Comparison of ENCODE assay signal across 15 cellular contexts in the genomic region with DNA sequence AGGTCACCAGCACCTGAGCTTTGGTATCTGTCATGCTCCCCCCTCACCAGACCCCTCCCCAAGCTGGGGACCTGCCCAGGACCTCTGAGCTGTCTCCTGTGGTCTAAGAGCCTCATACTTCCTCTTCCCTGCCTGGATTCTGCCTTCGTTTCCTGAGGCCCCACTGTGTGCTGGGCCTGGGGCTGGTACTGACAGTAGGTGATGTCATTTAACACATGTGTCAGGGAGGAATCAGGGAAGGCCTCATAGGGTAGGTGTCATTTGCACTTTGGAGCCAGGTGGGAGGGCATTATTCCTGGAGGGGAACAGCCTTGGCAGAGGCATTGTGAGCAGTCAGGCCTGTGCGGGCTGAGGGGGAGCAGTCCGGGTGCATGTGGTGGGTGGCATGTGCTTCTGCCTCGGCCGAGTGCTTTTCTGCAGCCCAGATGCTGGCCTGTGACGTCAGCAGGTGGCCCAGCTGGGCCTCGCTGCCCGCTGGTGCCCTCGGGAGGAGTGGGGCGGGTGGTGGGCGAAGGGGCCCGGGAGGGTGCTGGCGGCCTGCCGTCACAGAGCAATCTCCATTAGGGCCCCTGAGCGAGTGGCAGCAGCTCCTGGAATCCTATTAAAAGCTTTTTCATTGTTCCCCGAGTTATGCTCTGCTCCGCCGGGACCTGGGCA. TPM values are rescaled to one million over a fixed set of nuclear protein-coding genes. Genes with fewer than 3 reads are reported as not detected.
DNase-seq lines count a peak whose midpoint lies in the region; ATAC-seq lines count a peak whose summit lies in the region.
"Had no signal": no experiment of that assay in that cellular context is flagged by ENCODE, and none has a peak within 500 bp of the region (broad histone marks: within the 10 kb centered on the region; RNA-seq: fewer than 3 reads in every experiment).

No MANE protein-coding gene starts in this region.

- DNase-seq in activated naive CD8-positive, alpha-beta T cell treated with anti-CD3 and anti-CD28 coated beads, Interleukin-2, amount 50 U/mL, for 24 hours: no peak
- DNase-seq in NCI-H82 treated with DMSO at 0.1 percent for 48 hours (lab: John Stamatoyannopoulos, UW; ENCODE audit: unreplicated experiment) (peak; percentile 37), hypothalamus (lab: John Stamatoyannopoulos, UW) (peak in 37 of 51 donors; percentile 16 to 88 (median 56)), posterior vena cava (ENCODE audit: low spot score) (no peak), GM03348 (ENCODE audit: low spot score) (no peak), mesendoderm (no peak)
- no peak for DNase-seq in stimulated activated CD4-positive, alpha-beta T cell treated with anti-CD3 and anti-CD28 coated beads, Interleukin-4, amount 100 ng/mL, for 4 hours
- DNase-seq: activated CD4-positive, alpha-beta T cell treated with anti-CD3 and anti-CD28 coated beads, Interleukin-2, amount 10 ng/mL, durations not matched to agents 7 days and 5 days; AML-193; left lung; stimulated activated CD4-positive, alpha-beta T cell treated with anti-CD3 and anti-CD28 coated beads, Interleukin-15, amount 100 ng/mL, for 24 hours; T-helper 2 cell had no signal

- H3K4me2 ChIP-seq in mesendoderm (ENCODE audit: low read length): no peak overlapping the region

- H3K18ac ChIP-seq in mesendoderm (ENCODE audit: low read length): no peak overlapping the region

- no peaks in the 10 kb centered on the region for H3K9me3 Mint-ChIP-seq in activated naive CD8-positive, alpha-beta T cell (ENCODE audit: low read depth)
- H3K9me3 Mint-ChIP-seq in activated naive CD8-positive, alpha-beta T cell treated with anti-CD3 and anti-CD28 coated beads, Interleukin-2, amount 50 U/mL, for 24 hours: no peaks in the 10 kb centered on the region
- H3K9me3 Mint-ChIP-seq: activated CD4-positive, alpha-beta T cell treated with anti-CD3 and anti-CD28 coated beads, Interleukin-2, amount 10 ng/mL, durations not matched to agents 7 days and 5 days had no signal

- no peak overlapping the region for H3K4ac ChIP-seq in mesendoderm (ENCODE audit: low read depth, low read length)

- H4K8ac ChIP-seq in mesendoderm (ENCODE audit: low read depth, low read length): no peak overlapping the region

- no peak overlapping the region for H3K4me3 ChIP-seq in mesendoderm (ENCODE audit: low read length)
- H3K4me3 ChIP-seq: breast epithelium, left lung had no signal

- no peaks in the 10 kb centered on the region for H3K36me3 ChIP-seq in mesendoderm (ENCODE audit: control insufficient read depth, insufficient read depth, low read length)
- H3K36me3 ChIP-seq: breast epithelium, left lung had no signal

- H4K5ac ChIP-seq in mesendoderm (ENCODE audit: low read length): no peak overlapping the region

- no peaks in the 10 kb centered on the region for H3K79me2 ChIP-seq in mesendoderm (ENCODE audit: control insufficient read depth, insufficient read depth, low read length)

- no peaks in the 10 kb centered on the region for H3K4me1 ChIP-seq in mesendoderm (ENCODE audit: control insufficient read depth, low read depth, low read length)
- H3K4me1 ChIP-seq: breast epithelium had no signal

- no peak overlapping the region for H3K56ac ChIP-seq in mesendoderm (ENCODE audit: low read length)

- H3K27me3 ChIP-seq in mesendoderm (ENCODE audit: insufficient read depth, low read length, poor library complexity): no peaks in the 10 kb centered on the region
- H3K27me3 ChIP-seq: breast epithelium, left lung had no signal

- no peaks in the 10 kb centered on the region for H3K4me1 Mint-ChIP-seq in activated naive CD8-positive, alpha-beta T cell (ENCODE audit: low read depth)
- H3K4me1 Mint-ChIP-seq in activated naive CD8-positive, alpha-beta T cell treated with anti-CD3 and anti-CD28 coated beads, Interleukin-2, amount 50 U/mL, for 24 hours: no peaks in the 10 kb centered on the region
- H3K4me1 Mint-ChIP-seq: activated CD4-positive, alpha-beta T cell treated with anti-CD3 and anti-CD28 coated beads, Interleukin-2, amount 10 ng/mL, durations not matched to agents 7 days and 5 days had no signal

- H3K9ac ChIP-seq in mesendoderm (ENCODE audit: low read length): no peak overlapping the region

- intact Hi-C loops in posterior vena cava (cut with DNase I): no loop called here

- H3K27me3 Mint-ChIP-seq in activated naive CD8-positive, alpha-beta T cell: no peaks in the 10 kb centered on the region
- peaks cover 3% of the 10 kb centered on the region for H3K27me3 Mint-ChIP-seq in activated naive CD8-positive, alpha-beta T cell treated with anti-CD3 and anti-CD28 coated beads, Interleukin-2, amount 50 U/mL, for 24 hours
- H3K27me3 Mint-ChIP-seq: activated CD4-positive, alpha-beta T cell treated with anti-CD3 and anti-CD28 coated beads, Interleukin-2, amount 10 ng/mL, durations not matched to agents 7 days and 5 days had no signal

- H2BK15ac ChIP-seq in mesendoderm (replicated peaks; ENCODE audit: low read depth): no peak overlapping the region

- H3K27ac ChIP-seq in mesendoderm (ENCODE audit: low read depth, low read length): no peak overlapping the region
- H3K27ac ChIP-seq: breast epithelium, left lung had no signal

- H3K36me3 Mint-ChIP-seq in activated naive CD8-positive, alpha-beta T cell: no peaks in the 10 kb centered on the region
- no peaks in the 10 kb centered on the region for H3K36me3 Mint-ChIP-seq in activated naive CD8-positive, alpha-beta T cell treated with anti-CD3 and anti-CD28 coated beads, Interleukin-2, amount 50 U/mL, for 24 hours (ENCODE audit: low read depth)

- no peak overlapping the region for H3K23ac ChIP-seq in mesendoderm (ENCODE audit: low read length)

- H3K27ac Mint-ChIP-seq in activated naive CD8-positive, alpha-beta T cell: peak overlapping the region; percentile 28
- no peak overlapping the region for H3K27ac Mint-ChIP-seq in activated naive CD8-positive, alpha-beta T cell treated with anti-CD3 and anti-CD28 coated beads, Interleukin-2, amount 50 U/mL, for 24 hours
- H3K27ac Mint-ChIP-seq: activated CD4-positive, alpha-beta T cell treated with anti-CD3 and anti-CD28 coated beads, Interleukin-2, amount 10 ng/mL, durations not matched to agents 7 days and 5 days had no signal

- H2BK5ac ChIP-seq in mesendoderm (ENCODE audit: low read length): no peak overlapping the region

- no peak overlapping the region for H2AK5ac ChIP-seq in mesendoderm (ENCODE audit: low read length)

- H2BK120ac ChIP-seq in mesendoderm (ENCODE audit: low read depth, low read length): no peak overlapping the region

- no peak overlapping the region for H3K4me3 Mint-ChIP-seq in activated naive CD8-positive, alpha-beta T cell
- no peak overlapping the region for H3K4me3 Mint-ChIP-seq in activated naive CD8-positive, alpha-beta T cell treated with anti-CD3 and anti-CD28 coated beads, Interleukin-2, amount 50 U/mL, for 24 hours
- H3K4me3 Mint-ChIP-seq: activated CD4-positive, alpha-beta T cell treated with anti-CD3 and anti-CD28 coated beads, Interleukin-2, amount 10 ng/mL, durations not matched to agents 7 days and 5 days had no signal

- H3K79me1 ChIP-seq in mesendoderm (ENCODE audit: low read length): no peaks in the 10 kb centered on the region

- WGBS in mesendoderm (ENCODE audit: extremely low coverage, insufficient coverage, low lambda C conversion rate): no CpG with 5 or more reads among the region's 18 CpGs

- ATAC-seq in activated naive CD8-positive, alpha-beta T cell treated with anti-CD3 and anti-CD28 coated beads, Interleukin-2, amount 50 U/mL, for 24 hours: no peak
- ATAC-seq: left lung had no signal

RNA-seq across cellular contexts. Expression of gene FLRT1, which starts 9.1 kb away (rescaled TPM):
- under 1 TPM; 0.14 to 0.29 TPM for total RNA-seq in posterior vena cava
- 0.03 TPM for polyA plus RNA-seq in mesendoderm (2013, experiment 1 of 2)
- polyA plus RNA-seq in mesendoderm (2013, experiment 2 of 2): 0.03 TPM
- total RNA-seq: activated CD4-positive, alpha-beta T cell treated with anti-CD3 and anti-CD28 coated beads, Interleukin-2, amount 10 ng/mL, durations not matched to agents 7 days and 5 days; breast epithelium; G401 had no signal

RNA-seq across cellular contexts. Expression of gene OTUB1, which starts 58.6 kb away (rescaled TPM):
- total RNA-seq in posterior vena cava: 10 to 100 TPM; 37.7 to 41.3 TPM
- polyA plus RNA-seq in mesendoderm (2013, experiment 1 of 2): 82.6 TPM
- polyA plus RNA-seq in mesendoderm (2013, experiment 2 of 2): 80.4 TPM

Comparison
In these comparisons a context has a peak if more than half of its experiments do, and no peak if none do; other contexts are left out.
1. DNase-seq: peak in NCI-H82 treated with DMSO at 0.1 percent for 48 hours (single experiment) and hypothalamus (37 of 51); none in activated naive CD8-positive, alpha-beta T cell treated with anti-CD3 and anti-CD28 coated beads, Interleukin-2, amount 50 U/mL, for 24 hours (single experiment), posterior vena cava (single experiment), GM03348 (single experiment), stimulated activated CD4-positive, alpha-beta T cell treated with anti-CD3 and anti-CD28 coated beads, Interleukin-4, amount 100 ng/mL, for 4 hours (0 of 2) and mesendoderm (single experiment).